9 cellular contexts compared by ENCODE assay signal in the genomic region with DNA sequence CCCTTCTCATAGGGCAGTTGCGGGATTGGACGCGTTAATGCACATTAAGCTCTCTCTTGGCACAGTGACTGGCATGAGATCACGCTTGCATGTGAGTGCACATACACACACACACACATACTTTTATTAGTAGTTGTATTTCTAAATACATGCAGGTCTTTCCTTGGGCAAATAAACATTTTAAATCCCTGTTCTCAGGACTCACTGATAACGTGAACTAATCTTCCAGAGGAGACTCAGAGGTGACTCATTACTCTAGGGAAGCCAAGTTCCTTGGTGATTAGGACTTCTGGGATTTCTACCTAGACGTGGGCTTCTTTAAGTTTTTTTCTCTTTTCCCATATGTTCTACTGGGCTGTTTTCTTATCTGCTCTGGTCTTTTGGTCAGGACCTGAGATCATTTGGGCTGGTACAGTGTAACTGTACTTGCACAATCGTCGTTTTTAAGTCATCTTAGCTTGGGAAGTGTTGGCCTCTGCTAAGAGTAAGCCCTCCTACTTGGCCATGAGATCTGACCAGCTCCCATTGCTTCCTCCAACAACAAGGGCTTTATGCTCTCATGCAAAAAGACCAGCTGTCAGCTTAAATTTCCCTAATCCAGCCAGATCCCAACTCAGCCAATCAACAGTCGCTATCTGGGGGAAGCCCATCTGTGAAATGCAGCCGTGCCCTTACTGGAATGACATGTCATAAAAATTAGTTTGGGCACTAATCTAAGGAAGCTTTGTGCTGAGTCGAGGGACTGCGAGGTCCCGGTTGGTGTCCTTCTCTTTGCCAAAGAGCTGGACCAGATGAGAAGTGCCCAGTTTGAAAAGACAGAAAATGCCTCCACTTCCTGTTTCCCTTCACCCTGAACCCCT.
DNase-seq lines count a peak whose midpoint lies in the region; ATAC-seq and TF ChIP-seq lines count a peak whose summit lies in the region.
"Had no signal": no experiment of that assay in that cellular context is flagged by ENCODE, and none has a peak within 500 bp of the region (broad histone marks: within the 10 kb centered on the region; RNA-seq: fewer than 3 reads in every experiment).

No MANE protein-coding gene starts in this region.

- no peaks in the 10 kb centered on the region for H3K9me3 ChIP-seq in BE2C

- H3K27me3 ChIP-seq in BE2C, result no peaks in the 10 kb centered on the region

- peak overlapping the region in 4 of 6 donors; percentile 37 to 83 (median 46) for H3K27ac Mint-ChIP-seq in naive B cell

- H3K36me3 Mint-ChIP-seq in naive B cell, result no peaks in the 10 kb centered on the region

- peak; percentile 54 for DNase-seq in BE2C
- DNase-seq in NCI-H1694 treated with DMSO at 0.1 percent for 48 hours (lab: John Stamatoyannopoulos, UW), result peak; percentile 78
- DNase-seq in dermis blood vessel endothelial cell, result peak; percentile 4
- no peak for DNase-seq in naive B cell
- DNase-seq: NCI-H345 had no signal

- H3K4me1 ChIP-seq in BE2C, result peaks cover 15% of the 10 kb centered on the region

- H3K9me3 Mint-ChIP-seq in naive B cell, result no peaks in the 10 kb centered on the region

- H3K4me3 ChIP-seq in BE2C (ENCODE audit: low read depth, low read length), result no peak overlapping the region

- TF ChIP-seq CTCF in BE2C (IDR thresholded peaks at IDR 0.05; ENCODE audit: low read depth, low read length), result no peak

- no peaks in the 10 kb centered on the region for H3K36me3 ChIP-seq in BE2C

- no peaks in the 10 kb centered on the region for H3K27me3 Mint-ChIP-seq in naive B cell

- peaks cover 36 to 43% (median 39%) of the 10 kb centered on the region in 3 donors for H3K4me1 Mint-ChIP-seq in naive B cell

- H3K4me3 Mint-ChIP-seq in naive B cell, result no peak overlapping the region

- no peak for ATAC-seq in naive B cell (ENCODE audit: low read depth in 2 of 2)
- no peak for ATAC-seq in HG02852 (IDR thresholded peaks at IDR 0.05; ENCODE audit: unreplicated experiment)
- no peak for ATAC-seq in GM21381 (IDR thresholded peaks at IDR 0.05; ENCODE audit: unreplicated experiment)
- no peak for ATAC-seq in HG02623 (IDR thresholded peaks at IDR 0.05; ENCODE audit: unreplicated experiment)
- ATAC-seq in HG02798 (IDR thresholded peaks at IDR 0.05; ENCODE audit: poor library complexity, unreplicated experiment), result no peak
